21 cellular contexts compared by ENCODE assay signal in genomic region chr20:62715201-62715600, GRCh38. TPM values are rescaled to one million over a fixed set of nuclear protein-coding genes. Genes with fewer than 3 reads are reported as not detected.
"Had no signal": no experiment of that assay in that cellular context is flagged by ENCODE, and none has a peak within 500 bp of the region (broad histone marks: within the 10 kb centered on the region; RNA-seq: fewer than 3 reads in every experiment).

No MANE protein-coding gene starts in this region.

- H3K36me3 ChIP-seq: ascending aorta, breast epithelium, esophagus squamous epithelium, heart right ventricle, neutrophil, pancreas, right lobe of liver, suprapubic skin had no signal

- H3K4me3 ChIP-seq: ascending aorta, breast epithelium, esophagus squamous epithelium, heart right ventricle, pancreas, right lobe of liver, smooth muscle cell, suprapubic skin had no signal

- ATAC-seq: heart right ventricle; pancreas; right lobe of liver; stimulated activated naive CD8-positive, alpha-beta T cell treated with anti-CD3 and anti-CD28 coated beads, Interleukin-15, amount 100 ng/mL, for 72 hours had no signal

- H3K27ac Mint-ChIP-seq: activated naive CD4-positive, alpha-beta T cell treated with anti-CD3 and anti-CD28 coated beads for 36 hours; stimulated activated naive CD8-positive, alpha-beta T cell treated with anti-CD3 and anti-CD28 coated beads, Interleukin-15, amount 100 ng/mL, for 72 hours; type B pancreatic cell had no signal

- DNase-seq: activated CD4-positive, alpha-beta memory T cell treated with anti-CD3 and anti-CD28 coated beads, Interleukin-2, amount 10 ng/mL, durations not matched to agents 7 days and 5 days; activated CD4-positive, alpha-beta T cell treated with anti-CD3 and anti-CD28 coated beads for 4 hours; activated naive CD4-positive, alpha-beta T cell treated with anti-CD3 and anti-CD28 coated beads for 36 hours; activated T-cell treated with anti-CD3 and anti-CD28 coated beads, Interleukin-2, amount 50 U/mL, for 4 hours; cerebellar nuclear complex; effector CD4-positive, alpha-beta T cell; esophagus squamous epithelium; mesenchymal stem cell; natural killer cell; stimulated activated CD4-positive, alpha-beta T cell treated with anti-CD3 and anti-CD28 coated beads, Interleukin-4, amount 100 ng/mL, for 1 hour; stimulated activated naive CD8-positive, alpha-beta T cell treated with anti-CD3 and anti-CD28 coated beads, Interleukin-15, amount 100 ng/mL, for 72 hours; SW 1271 had no signal

- H3K9me3 ChIP-seq: ascending aorta, breast epithelium, esophagus squamous epithelium, neutrophil, pancreas, right lobe of liver, suprapubic skin had no signal

- H3K36me3 Mint-ChIP-seq: natural killer cell, type B pancreatic cell had no signal

- H3K9me3 Mint-ChIP-seq: natural killer cell had no signal

- H3K4me1 ChIP-seq: ascending aorta, breast epithelium, pancreas, right lobe of liver, suprapubic skin had no signal

- H3K27ac ChIP-seq: ascending aorta, breast epithelium, heart right ventricle, neutrophil, pancreas, right lobe of liver, suprapubic skin had no signal

- H3K4me3 Mint-ChIP-seq: activated CD4-positive, alpha-beta memory T cell treated with anti-CD3 and anti-CD28 coated beads, Interleukin-2, amount 10 ng/mL, durations not matched to agents 7 days and 5 days; activated naive CD4-positive, alpha-beta T cell treated with anti-CD3 and anti-CD28 coated beads for 36 hours; activated T-cell treated with anti-CD3 and anti-CD28 coated beads, Interleukin-2, amount 50 U/mL, for 4 hours; natural killer cell; stimulated activated naive CD8-positive, alpha-beta T cell treated with anti-CD3 and anti-CD28 coated beads, Interleukin-15, amount 100 ng/mL, for 72 hours; type B pancreatic cell had no signal

RNA-seq across cellular contexts. Expression of gene NTSR1, which starts 6.6 kb away (rescaled TPM):
- total RNA-seq: activated CD4-positive, alpha-beta memory T cell treated with anti-CD3 and anti-CD28 coated beads, Interleukin-2, amount 10 ng/mL, durations not matched to agents 7 days and 5 days; activated naive CD4-positive, alpha-beta T cell treated with anti-CD3 and anti-CD28 coated beads for 36 hours; ascending aorta had no signal
- polyA plus RNA-seq: heart right ventricle, smooth muscle cell had no signal
